ENCODE assay signal across 1 cellular context in the genomic region with DNA sequence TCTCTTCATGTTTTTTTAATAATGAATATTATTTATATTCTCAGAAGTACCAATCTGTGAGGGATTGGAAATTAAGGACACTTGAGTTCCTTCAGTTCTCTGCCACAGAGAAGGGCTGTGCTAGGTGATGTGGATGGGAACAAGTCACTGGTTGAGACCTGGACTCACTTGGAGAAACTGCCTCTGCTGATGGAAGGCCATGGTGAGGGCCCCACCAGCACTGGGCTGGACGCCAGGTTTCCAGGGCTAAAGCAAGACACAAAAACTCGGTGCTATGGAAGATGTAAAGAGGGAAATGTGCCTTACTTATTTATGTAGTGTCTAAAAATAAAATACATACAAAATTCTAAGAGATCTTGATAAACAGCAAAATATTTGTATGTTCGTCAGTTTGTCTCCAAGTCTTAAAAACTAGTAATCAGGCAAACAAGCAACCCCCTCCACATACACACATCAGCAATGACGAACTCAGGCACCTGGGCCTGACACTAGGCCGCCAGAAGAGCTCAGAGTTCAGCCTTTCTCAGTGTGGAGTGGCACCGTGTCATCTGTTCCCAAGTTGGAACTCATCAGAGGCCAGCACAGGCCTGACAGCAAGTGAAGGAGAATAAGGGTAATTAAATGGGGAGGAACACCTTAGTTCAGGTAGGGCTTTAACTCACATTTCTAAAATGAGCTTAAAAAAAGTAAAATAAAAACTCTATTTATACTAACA.
TF ChIP-seq lines count a peak whose summit lies in the region.

No MANE protein-coding gene starts in this region.

TF ChIP-seq in H1, 55 proteins besides CTCF, POLR2A, EP300 and RAD21:
- TF ChIP-seq ZNF274 (IDR thresholded peaks at IDR 0.05; ENCODE audit: borderline replicate concordance, extremely low read depth, low read length) (no peak), TEAD4 (IDR thresholded peaks at IDR 0.05; ENCODE audit: low read depth, low read length) (no peak), TAF1 (IDR thresholded peaks at IDR 0.05; ENCODE audit: low read depth, low read length) (no peak), TBP (IDR thresholded peaks at IDR 0.05; ENCODE audit: low read depth, low read length) (no peak)
